In the genomic region with DNA sequence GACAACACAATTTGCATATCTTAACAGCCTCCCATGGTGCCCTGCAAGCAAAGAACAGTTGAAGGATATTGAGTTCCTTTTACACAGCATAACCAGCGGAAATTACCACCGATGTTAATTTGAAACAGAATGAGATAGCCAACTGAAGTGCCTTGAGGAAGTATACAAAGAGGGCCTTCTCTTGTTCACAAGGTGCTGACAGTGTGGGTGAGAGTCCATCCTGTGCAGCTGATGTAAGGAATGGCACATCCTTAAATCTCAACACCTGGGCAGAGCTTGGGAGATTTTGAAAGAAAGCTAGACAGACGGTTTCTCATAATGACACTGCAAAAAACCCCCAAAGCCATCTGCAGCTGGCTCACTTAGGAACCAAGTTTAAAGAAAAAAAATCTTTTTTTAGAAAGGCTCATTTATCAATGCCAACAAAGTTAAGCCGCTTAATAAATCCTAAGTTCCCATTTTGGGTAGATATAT, we compare ENCODE assay signal across 11 cellular contexts.
A peak's percentile ranks its signal among the peaks of the same experiment; 100 is the strongest.
DNase-seq lines count a peak whose midpoint lies in the region; ATAC-seq, FAIRE-seq and TF ChIP-seq lines count a peak whose summit lies in the region.
"Had no signal": no experiment of that assay in that cellular context is flagged by ENCODE, and none has a peak within 500 bp of the region (broad histone marks: within the 10 kb centered on the region; RNA-seq: fewer than 3 reads in every experiment).

No MANE protein-coding gene starts in this region.

- H3K36me3 Mint-ChIP-seq in WTC11 (peaks cover 52% of the 10 kb centered on the region), Calu3 (ENCODE audit: insufficient read depth, unreplicated experiment) (no peaks in the 10 kb centered on the region)
- H3K36me3 Mint-ChIP-seq: memory B cell; stimulated activated effector memory CD8-positive, alpha-beta T cell treated with anti-CD3 and anti-CD28 coated beads, Interleukin-12 subunit alpha, Interleukin-12 subunit beta, amount 100 ng/mL, for 72 hours had no signal

- TF ChIP-seq CTCF in WTC11 (IDR thresholded peaks at IDR 0.05), result no peak
- TF ChIP-seq CTCF in Calu3 (IDR thresholded peaks at IDR 0.05; ENCODE audit: unreplicated experiment), result no peak

- H3K27ac Mint-ChIP-seq in WTC11 (peak overlapping the region; percentile 97), Calu3 (ENCODE audit: unreplicated experiment) (no peak overlapping the region)
- H3K27ac Mint-ChIP-seq: activated B cell treated with CpG ODN at 0.5 μM for 24 hours; memory B cell; stimulated activated effector memory CD8-positive, alpha-beta T cell treated with anti-CD3 and anti-CD28 coated beads, Interleukin-12 subunit alpha, Interleukin-12 subunit beta, amount 100 ng/mL, for 72 hours had no signal

- H3K4me1 Mint-ChIP-seq in WTC11 (peaks cover 55% of the 10 kb centered on the region), Calu3 (ENCODE audit: low read depth, unreplicated experiment) (no peaks in the 10 kb centered on the region)
- H3K4me1 Mint-ChIP-seq: activated B cell treated with CpG ODN at 0.5 μM for 24 hours; memory B cell; stimulated activated effector memory CD8-positive, alpha-beta T cell treated with anti-CD3 and anti-CD28 coated beads, Interleukin-12 subunit alpha, Interleukin-12 subunit beta, amount 100 ng/mL, for 72 hours had no signal

- ATAC-seq in GM19467 (IDR thresholded peaks at IDR 0.05; ENCODE audit: unreplicated experiment) (peak; percentile 67), HG03095 (IDR thresholded peaks at IDR 0.05; ENCODE audit: unreplicated experiment) (peak; percentile 50), WTC11 (peak; percentile 97)
- ATAC-seq: stimulated activated effector memory CD8-positive, alpha-beta T cell treated with anti-CD3 and anti-CD28 coated beads, Interleukin-12 subunit alpha, Interleukin-12 subunit beta, amount 100 ng/mL, for 72 hours had no signal

- no peak for TF ChIP-seq POLR2A in GM12892 (IDR thresholded peaks at IDR 0.05; ENCODE audit: low read depth, low read length)

- H3K9me3 Mint-ChIP-seq in WTC11 (peaks cover 55% of the 10 kb centered on the region), Calu3 (ENCODE audit: low read depth, unreplicated experiment) (peaks cover 14% of the 10 kb centered on the region)

- POLR2A ChIA-PET in WTC11 (lab: Charles Lee), result no interaction called here

- DNase-seq in GM12892 (ENCODE audit: insufficient read length), result no peak
- DNase-seq in WTC11 (ENCODE audit: low spot score), result no peak
- no peak for DNase-seq in stimulated activated naive CD4-positive, alpha-beta T cell treated with Interleukin-2 at 50 U/mL for 16 hours (lab: John Stamatoyannopoulos, UW)
- DNase-seq in Calu3, result no peak
- DNase-seq in NCI-H82 (lab: John Stamatoyannopoulos, UW), result no peak
- DNase-seq in NCI-H2227 (lab: John Stamatoyannopoulos, UW; ENCODE audit: unreplicated experiment), result no peak
- DNase-seq: activated B cell treated with CpG ODN at 0.5 μM for 24 hours had no signal

- BruUV-seq in Calu3 (replicated peaks; lab: Mats Ljungman, UMichigan), result no TSS peak

- H3K27me3 Mint-ChIP-seq in WTC11 (ENCODE audit: low read depth) (peaks cover 25% of the 10 kb centered on the region), Calu3 (ENCODE audit: unreplicated experiment) (no peaks in the 10 kb centered on the region)
- H3K27me3 Mint-ChIP-seq: activated B cell treated with CpG ODN at 0.5 μM for 24 hours, memory B cell had no signal

- H3K4me3 Mint-ChIP-seq in WTC11 (peak overlapping the region; percentile 42; the same call in 1 of the 2 replicates), Calu3 (ENCODE audit: low read depth, unreplicated experiment) (no peak overlapping the region)
- H3K4me3 Mint-ChIP-seq: activated B cell treated with CpG ODN at 0.5 μM for 24 hours; memory B cell; stimulated activated effector memory CD8-positive, alpha-beta T cell treated with anti-CD3 and anti-CD28 coated beads, Interleukin-12 subunit alpha, Interleukin-12 subunit beta, amount 100 ng/mL, for 72 hours had no signal

- peak; percentile 9 for FAIRE-seq in GM12892 (lab: Jason Lieb, UNC)

- CTCF ChIA-PET in WTC11 (lab: Charles Lee) (no interaction called here), Calu3 (lab: Charles Lee) (no interaction called here)

- intact Hi-C loops in Calu3 (cut with micrococcal nuclease; ENCODE audit: unreplicated experiment), result no loop called here

TF ChIP-seq in WTC11, 78 proteins besides CTCF, POLR2A, EP300 and RAD21 (continues in another document):
- TF ChIP-seq ZNF671 (CRISPR knock-in tag; IDR thresholded peaks at IDR 0.05), result no peak
- TF ChIP-seq RELA (CRISPR knock-in tag; IDR thresholded peaks at IDR 0.05; ENCODE audit: borderline replicate concordance), result no peak
- TF ChIP-seq TEAD4 (CRISPR knock-in tag; IDR thresholded peaks at IDR 0.05), result no peak
- no peak for TF ChIP-seq GABPB1 (CRISPR knock-in tag; IDR thresholded peaks at IDR 0.05)
- TF ChIP-seq SP1 (CRISPR knock-in tag; conservative IDR thresholded peaks at IDR 0.05), result 0 out of 2 replicates have a peak, but pooled peaks have one; percentile 33
- TF ChIP-seq PRDM15 (CRISPR knock-in tag; IDR thresholded peaks at IDR 0.05), result no peak
- TF ChIP-seq KAT7 (CRISPR knock-in tag; IDR thresholded peaks at IDR 0.05; ENCODE audit: borderline replicate concordance), result no peak
- TF ChIP-seq E2F4 (CRISPR knock-in tag; IDR thresholded peaks at IDR 0.05; ENCODE audit: borderline replicate concordance, low read depth), result no peak
- TF ChIP-seq, protein P1, sequence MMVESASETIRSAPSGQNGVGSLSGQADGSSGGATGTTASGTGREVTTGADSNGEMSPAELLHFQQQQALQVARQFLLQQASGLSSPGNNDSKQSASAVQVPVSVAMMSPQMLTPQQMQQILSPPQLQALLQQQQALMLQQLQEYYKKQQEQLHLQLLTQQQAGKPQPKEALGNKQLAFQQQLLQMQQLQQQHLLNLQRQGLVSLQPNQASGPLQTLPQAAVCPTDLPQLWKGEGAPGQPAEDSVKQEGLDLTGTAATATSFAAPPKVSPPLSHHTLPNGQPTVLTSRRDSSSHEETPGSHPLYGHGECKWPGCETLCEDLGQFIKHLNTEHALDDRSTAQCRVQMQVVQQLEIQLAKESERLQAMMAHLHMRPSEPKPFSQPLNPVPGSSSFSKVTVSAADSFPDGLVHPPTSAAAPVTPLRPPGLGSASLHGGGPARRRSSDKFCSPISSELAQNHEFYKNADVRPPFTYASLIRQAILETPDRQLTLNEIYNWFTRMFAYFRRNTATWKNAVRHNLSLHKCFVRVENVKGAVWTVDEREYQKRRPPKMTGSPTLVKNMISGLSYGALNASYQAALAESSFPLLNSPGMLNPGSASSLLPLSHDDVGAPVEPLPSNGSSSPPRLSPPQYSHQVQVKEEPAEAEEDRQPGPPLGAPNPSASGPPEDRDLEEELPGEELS (CRISPR knock-in tag; IDR thresholded peaks at IDR 0.05), result peak; percentile 88; the same call in 1 of the 2 replicates
- 0 out of 2 replicates have a peak, but pooled peaks have one; percentile 49 for TF ChIP-seq MYBL2 (CRISPR knock-in tag; IDR thresholded peaks at IDR 0.05)
- peak; percentile 47; the same call in 1 of the 2 replicates for TF ChIP-seq ZNF423 (CRISPR knock-in tag; IDR thresholded peaks at IDR 0.05)
- TF ChIP-seq ETV6 (CRISPR knock-in tag; IDR thresholded peaks at IDR 0.05), result peak; percentile 89
- TF ChIP-seq CREB1 (CRISPR knock-in tag; IDR thresholded peaks at IDR 0.05), result no peak
- TF ChIP-seq ELF4 (CRISPR knock-in tag; IDR thresholded peaks at IDR 0.05; ENCODE audit: low read depth), result no peak
- TF ChIP-seq ERG (CRISPR knock-in tag; IDR thresholded peaks at IDR 0.05), result no peak
